In genomic region chr7:66591801-66592596, GRCh38 we compare ENCODE assay signal across 8 cellular contexts. TPM values are rescaled to one million over a fixed set of nuclear protein-coding genes. Genes with fewer than 3 reads are reported as not detected.
A peak's percentile ranks its signal among the peaks of the same experiment; 100 is the strongest.
DNase-seq lines count a peak whose midpoint lies in the region; ATAC-seq and TF ChIP-seq lines count a peak whose summit lies in the region.

No MANE protein-coding gene starts in this region.

- H3K9me3 ChIP-seq in fibroblast of lung (ENCODE audit: control insufficient read depth, insufficient read depth, low read depth, low read length): no peaks in the 10 kb centered on the region
- H3K9me3 ChIP-seq in naive thymus-derived CD4-positive, alpha-beta T cell (ENCODE audit: control insufficient read depth in 2 of 3, low read length in 3 of 3): no peaks in the 10 kb centered on the region

- no peak for TF ChIP-seq CTCF in fibroblast of lung (conservative IDR thresholded peaks at IDR 0.05 in 1 of 2, IDR thresholded peaks at IDR 0.05 in 1 of 2; ENCODE audit: low read depth in 1 of 2, low read length in 2 of 2)

- POLR2A ChIA-PET in naive thymus-derived CD4-positive, alpha-beta T cell (lab: Charles Lee): interaction anchor here (1.0 to 1.5 kb wide), 4 partner anchors 37 to 66 kb away, joined by 3 to 8 read pairs (median 3); partner anchors contain the start of gene KCTD7

- peak; percentile 87 for DNase-seq in DMS79 (lab: John Stamatoyannopoulos, UW)
- peak; percentile 90 for DNase-seq in KBM-7
- DNase-seq in activated T-helper 1 cell treated with anti-CD3 and anti-CD28 coated beads, Interleukin-12 subunit alpha, Interleukin-12 subunit beta, Interleukin-2, Interleukin-4 antibody, amounts not matched to agents 30 ng/mL and 10 ng/mL and 1 ng/mL, durations not matched to agents 14 hours and 24 hours and 36 hours (ENCODE audit: low spot score): peak; percentile 87
- peak; percentile 86 to 87 for DNase-seq in fibroblast of lung (ENCODE audit: low read depth in 2 of 2)
- DNase-seq in naive thymus-derived CD4-positive, alpha-beta T cell: peak; percentile 65 to 90 (median 88)

- peak overlapping the region; percentile 96 for H3K9ac ChIP-seq in fibroblast of lung (ENCODE audit: insufficient read depth, low read length)

- CTCF ChIA-PET in naive thymus-derived CD4-positive, alpha-beta T cell (lab: Charles Lee): no interaction called here

- peak overlapping the region; percentile 77 to 99 (median 90) for H3K4me3 ChIP-seq in fibroblast of lung (replicated peaks in 1 of 4; ENCODE audit: control extremely low read depth in 1 of 4, insufficient read depth in 1 of 4, low read depth in 3 of 4, low read length in 4 of 4)
- peak overlapping the region; percentile 88 for H3K4me3 ChIP-seq in naive thymus-derived CD4-positive, alpha-beta T cell (ENCODE audit: low read length)

- peak overlapping the region; percentile 99 for H3K27ac ChIP-seq in fibroblast of lung (ENCODE audit: insufficient read depth, low read length)
- peak overlapping the region; percentile 82 for H3K27ac ChIP-seq in naive thymus-derived CD4-positive, alpha-beta T cell (ENCODE audit: low read depth, low read length)

- peaks cover 8% of the 10 kb centered on the region for H3K4me1 ChIP-seq in fibroblast of lung (ENCODE audit: control insufficient read depth, extremely low read depth, insufficient read depth, low read length)
- peaks cover 8 to 16% of the 10 kb centered on the region in 2 donors for H3K4me1 ChIP-seq in naive thymus-derived CD4-positive, alpha-beta T cell (ENCODE audit: control insufficient read depth in 2 of 2, insufficient read depth in 2 of 2, low read length in 2 of 2)

- peaks cover 6% of the 10 kb centered on the region for H3K36me3 Mint-ChIP-seq in activated T-helper 1 cell treated with anti-CD3 and anti-CD28 coated beads, Interleukin-12 subunit alpha, Interleukin-12 subunit beta, Interleukin-2, Interleukin-4 antibody, amounts not matched to agents 30 ng/mL and 10 ng/mL and 1 ng/mL, durations not matched to agents 14 hours and 24 hours and 36 hours (ENCODE audit: low read depth)
- peaks cover 0 to 7% (median 0%) of the 10 kb centered on the region in 5 donors for H3K36me3 Mint-ChIP-seq in naive thymus-derived CD4-positive, alpha-beta T cell
- H3K36me3 Mint-ChIP-seq in stimulated activated memory B cell treated with anti-CD40 and anti-IgM and Interleukin-4, amounts not matched to agents 10 μg/mL and 1 μg/mL and 100 μg/mL, for 72 hours: no peaks in the 10 kb centered on the region

- intact Hi-C loops in activated T-helper 1 cell treated with anti-CD3 and anti-CD28 coated beads, Interleukin-12 subunit alpha, Interleukin-12 subunit beta, Interleukin-2, Interleukin-4 antibody, amounts not matched to agents 30 ng/mL and 10 ng/mL and 1 ng/mL, durations not matched to agents 14 hours and 24 hours and 36 hours (cut with micrococcal nuclease): loop anchor here (1.0 to 10.0 kb wide), 8 partner anchors 35 to 713 kb away; partner anchors contain the start of genes KCTD7, TMEM248 and TYW1
- intact Hi-C loops in naive thymus-derived CD4-positive, alpha-beta T cell (cut with micrococcal nuclease): loop anchor here (1.0 to 10.0 kb wide), 13 partner anchors 36 to 713 kb away; partner anchors contain the start of genes KCTD7 (in 2 of the 2), RABGEF1 (in 2 of the 2), TMEM248 (in 2 of the 2) and SBDS (in 1 of the 2)

- peak overlapping the region; percentile 85 for H2AFZ ChIP-seq in fibroblast of lung (ENCODE audit: low read length)

- ATAC-seq in GM21723 (IDR thresholded peaks at IDR 0.05; ENCODE audit: unreplicated experiment): peak; percentile 98
- ATAC-seq in naive thymus-derived CD4-positive, alpha-beta T cell: peak; percentile 98
- peak; percentile 99 for ATAC-seq in stimulated activated memory B cell treated with anti-CD40 and anti-IgM and Interleukin-4, amounts not matched to agents 10 μg/mL and 1 μg/mL and 100 μg/mL, for 72 hours

- H3K4me3 Mint-ChIP-seq in activated T-helper 1 cell treated with anti-CD3 and anti-CD28 coated beads, Interleukin-12 subunit alpha, Interleukin-12 subunit beta, Interleukin-2, Interleukin-4 antibody, amounts not matched to agents 30 ng/mL and 10 ng/mL and 1 ng/mL, durations not matched to agents 14 hours and 24 hours and 36 hours: peak overlapping the region; percentile 96
- H3K4me3 Mint-ChIP-seq in naive thymus-derived CD4-positive, alpha-beta T cell: peak overlapping the region; percentile 95 to 99 (median 98)
- H3K4me3 Mint-ChIP-seq in stimulated activated memory B cell treated with anti-CD40 and anti-IgM and Interleukin-4, amounts not matched to agents 10 μg/mL and 1 μg/mL and 100 μg/mL, for 72 hours: peak overlapping the region; percentile 91

- peaks cover 55% of the 10 kb centered on the region for H3K79me2 ChIP-seq in fibroblast of lung (ENCODE audit: control insufficient read depth, insufficient read depth, low read length)

- peaks cover 46% of the 10 kb centered on the region for H3K4me1 Mint-ChIP-seq in activated T-helper 1 cell treated with anti-CD3 and anti-CD28 coated beads, Interleukin-12 subunit alpha, Interleukin-12 subunit beta, Interleukin-2, Interleukin-4 antibody, amounts not matched to agents 30 ng/mL and 10 ng/mL and 1 ng/mL, durations not matched to agents 14 hours and 24 hours and 36 hours (ENCODE audit: low read depth)
- peaks cover 33 to 69% (median 53%) of the 10 kb centered on the region in 7 donors for H3K4me1 Mint-ChIP-seq in naive thymus-derived CD4-positive, alpha-beta T cell
- H3K4me1 Mint-ChIP-seq in stimulated activated memory B cell treated with anti-CD40 and anti-IgM and Interleukin-4, amounts not matched to agents 10 μg/mL and 1 μg/mL and 100 μg/mL, for 72 hours: peaks cover 43% of the 10 kb centered on the region

- H3K9me3 Mint-ChIP-seq in activated T-helper 1 cell treated with anti-CD3 and anti-CD28 coated beads, Interleukin-12 subunit alpha, Interleukin-12 subunit beta, Interleukin-2, Interleukin-4 antibody, amounts not matched to agents 30 ng/mL and 10 ng/mL and 1 ng/mL, durations not matched to agents 14 hours and 24 hours and 36 hours: no peaks in the 10 kb centered on the region
- no peaks in the 10 kb centered on the region for H3K9me3 Mint-ChIP-seq in naive thymus-derived CD4-positive, alpha-beta T cell
- H3K9me3 Mint-ChIP-seq in stimulated activated memory B cell treated with anti-CD40 and anti-IgM and Interleukin-4, amounts not matched to agents 10 μg/mL and 1 μg/mL and 100 μg/mL, for 72 hours: no peaks in the 10 kb centered on the region

- H3K36me3 ChIP-seq in fibroblast of lung (ENCODE audit: control insufficient read depth, insufficient read depth, low read length): no peaks in the 10 kb centered on the region
- peaks cover 0 to 6% (median 0%) of the 10 kb centered on the region in 3 experiments for H3K36me3 ChIP-seq in naive thymus-derived CD4-positive, alpha-beta T cell (ENCODE audit: control insufficient read depth in 2 of 3, insufficient read depth in 3 of 3, low read length in 3 of 3)

- H3K27me3 ChIP-seq in fibroblast of lung (ENCODE audit: control insufficient read depth, insufficient read depth, low read length): no peaks in the 10 kb centered on the region
- H3K27me3 ChIP-seq in naive thymus-derived CD4-positive, alpha-beta T cell (ENCODE audit: control insufficient read depth in 2 of 2, insufficient read depth in 2 of 2, low read length in 2 of 2): no peaks in the 10 kb centered on the region

- H4K20me1 ChIP-seq in fibroblast of lung (ENCODE audit: control insufficient read depth, extremely low read depth, insufficient read depth, low read length): no peaks in the 10 kb centered on the region

- peak overlapping the region; percentile 93 for H3K27ac Mint-ChIP-seq in activated T-helper 1 cell treated with anti-CD3 and anti-CD28 coated beads, Interleukin-12 subunit alpha, Interleukin-12 subunit beta, Interleukin-2, Interleukin-4 antibody, amounts not matched to agents 30 ng/mL and 10 ng/mL and 1 ng/mL, durations not matched to agents 14 hours and 24 hours and 36 hours
- peak overlapping the region; percentile 88 to 99 (median 97) for H3K27ac Mint-ChIP-seq in naive thymus-derived CD4-positive, alpha-beta T cell
- H3K27ac Mint-ChIP-seq in stimulated activated memory B cell treated with anti-CD40 and anti-IgM and Interleukin-4, amounts not matched to agents 10 μg/mL and 1 μg/mL and 100 μg/mL, for 72 hours: peak overlapping the region; percentile 91

- H3K27me3 Mint-ChIP-seq in activated T-helper 1 cell treated with anti-CD3 and anti-CD28 coated beads, Interleukin-12 subunit alpha, Interleukin-12 subunit beta, Interleukin-2, Interleukin-4 antibody, amounts not matched to agents 30 ng/mL and 10 ng/mL and 1 ng/mL, durations not matched to agents 14 hours and 24 hours and 36 hours (ENCODE audit: insufficient read depth): peaks cover 3% of the 10 kb centered on the region
- no peaks in the 10 kb centered on the region for H3K27me3 Mint-ChIP-seq in naive thymus-derived CD4-positive, alpha-beta T cell
- no peaks in the 10 kb centered on the region for H3K27me3 Mint-ChIP-seq in stimulated activated memory B cell treated with anti-CD40 and anti-IgM and Interleukin-4, amounts not matched to agents 10 μg/mL and 1 μg/mL and 100 μg/mL, for 72 hours

- peak overlapping the region; percentile 78 for H3K4me2 ChIP-seq in fibroblast of lung (ENCODE audit: extremely low read depth, insufficient read depth, low read length)

- in situ Hi-C loops in KBM-7 (cut with MboI; ENCODE audit: low pct_unique_long_range_greater_than_20kb, low sequenced_read_pairs): no loop called here

RNA-seq across cellular contexts. Expression of gene KCTD7, which starts 36.7 kb away (rescaled TPM):
- 13.7 TPM for polyA plus RNA-seq in PFSK-1 (2012; ENCODE audit: insufficient read length, low read depth)
- 11.0 and 13.8 TPM in 2 replicates for total RNA-seq in activated T-helper 1 cell treated with anti-CD3 and anti-CD28 coated beads, Interleukin-12 subunit alpha, Interleukin-12 subunit beta, Interleukin-2, Interleukin-4 antibody, amounts not matched to agents 30 ng/mL and 10 ng/mL and 1 ng/mL, durations not matched to agents 14 hours and 24 hours and 36 hours
- total RNA-seq in fibroblast of lung: 7.4 and 15.2 TPM in 2 replicates
- polyA plus RNA-seq in fibroblast of lung: 10.4 and 17.4 TPM in 2 replicates
- 5.3 and 10.6 TPM in 2 replicates for polyA plus RNA-seq in fibroblast of lung (2012)
- polyA minus RNA-seq in fibroblast of lung (ENCODE audit: low replicate concordance): 24.6 and 36.0 TPM in 2 replicates
- total RNA-seq in naive thymus-derived CD4-positive, alpha-beta T cell: 10 to 100 TPM; 22.9 to 43.6 (median 33.8) TPM
- polyA plus RNA-seq in naive thymus-derived CD4-positive, alpha-beta T cell: 10 to 100 TPM; 10.4 to 14.4 TPM

Comparison
In these comparisons a context has a peak if more than half of its experiments do, and no peak if none do; other contexts are left out.
1. Peak in every context shown above with its lines: DNase-seq, ATAC-seq, H3K4me3 ChIP-seq and H3K27ac ChIP-seq.